16 cellular contexts compared by ENCODE assay signal in the genomic region with DNA sequence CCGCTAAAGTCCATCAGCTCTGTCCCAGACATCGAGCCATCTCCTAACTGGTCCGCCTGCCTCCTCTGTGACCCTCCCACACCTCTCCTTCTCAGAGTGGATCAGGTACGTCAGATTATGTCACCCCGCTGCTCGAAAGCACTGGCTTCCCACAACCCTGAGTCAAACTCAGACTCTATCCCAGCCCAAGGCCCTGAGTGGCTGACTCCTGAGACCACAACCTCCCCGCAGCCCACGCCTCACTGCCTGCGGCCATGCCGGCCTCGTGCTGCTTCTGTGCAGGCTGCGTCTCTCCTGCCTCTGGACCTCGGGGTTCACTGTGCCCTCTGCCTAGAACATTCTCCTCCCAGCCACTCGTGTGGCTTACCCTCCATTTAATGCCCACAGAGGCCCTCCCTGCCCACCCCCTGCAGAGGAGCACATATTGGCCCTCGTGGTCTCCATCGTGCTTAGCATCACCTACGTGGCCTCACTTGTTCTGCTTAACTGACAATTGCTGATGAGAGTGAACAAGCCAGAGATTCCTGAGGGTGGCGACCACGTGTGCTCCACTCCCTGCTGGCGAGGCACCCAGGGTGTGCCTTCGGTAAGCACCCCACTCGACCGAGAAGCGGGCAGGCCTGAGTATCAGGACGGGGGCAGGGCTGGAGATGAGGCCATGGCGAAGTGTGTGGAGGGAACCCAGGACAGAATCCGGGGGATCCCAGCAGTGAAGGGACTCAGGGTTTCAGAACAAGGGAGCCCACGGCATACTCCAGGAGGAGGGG. TPM values are rescaled to one million over a fixed set of nuclear protein-coding genes. Genes with fewer than 3 reads are reported as not detected.
DNase-seq lines count a peak whose midpoint lies in the region; ATAC-seq and TF ChIP-seq lines count a peak whose summit lies in the region.
"Had no signal": no experiment of that assay in that cellular context is flagged by ENCODE, and none has a peak within 500 bp of the region (broad histone marks: within the 10 kb centered on the region; RNA-seq: fewer than 3 reads in every experiment).

No MANE protein-coding gene starts in this region.

- peaks cover 41 to 100% (median 56%) of the 10 kb centered on the region in 3 donors for H3K36me3 ChIP-seq in esophagus squamous epithelium
- H3K36me3 ChIP-seq in spleen, result peaks cover 0 to 100% (median 81%) of the 10 kb centered on the region in 6 donors

- peaks cover 24% of the 10 kb centered on the region for H3K4me1 Mint-ChIP-seq in activated T-cell treated with anti-CD3 and anti-CD28 coated beads, Interleukin-2, amount 50 U/mL, for 24 hours (ENCODE audit: low read depth)
- H3K4me1 Mint-ChIP-seq in activated T-cell treated with anti-CD3 and anti-CD28 coated beads, Interleukin-2, amount 50 U/mL, for 72 hours (ENCODE audit: low read depth), result peaks cover 32% of the 10 kb centered on the region

- no peak for ATAC-seq in activated T-cell treated with anti-CD3 and anti-CD28 coated beads, Interleukin-2, amount 50 U/mL, for 72 hours (replicated peaks in 1 of 2)
- ATAC-seq in HG02642 (IDR thresholded peaks at IDR 0.05; ENCODE audit: poor library complexity, unreplicated experiment), result no peak
- ATAC-seq: T-helper 17 cell had no signal

- no peak for DNase-seq in activated T-cell treated with anti-CD3 and anti-CD28 coated beads, Interleukin-2, amount 50 U/mL, for 24 hours
- DNase-seq in activated T-cell treated with anti-CD3 and anti-CD28 coated beads, Interleukin-2, amount 50 U/mL, for 72 hours, result no peak
- DNase-seq in RWPE1 (ENCODE audit: low spot score) (no peak), esophagus squamous epithelium (lab: John Stamatoyannopoulos, UW) (no peak), spleen (peak; percentile 72), NAMALWA (ENCODE audit: low spot score) (no peak), NCI-H2107 (lab: John Stamatoyannopoulos, UW) (no peak)
- DNase-seq: activated CD4-positive, alpha-beta memory T cell treated with anti-CD3 and anti-CD28 coated beads for 36 hours; islet precursor cell; MM.1S; T-helper 17 cell; transverse colon had no signal

- H3K4me3 Mint-ChIP-seq in activated T-cell treated with anti-CD3 and anti-CD28 coated beads, Interleukin-2, amount 50 U/mL, for 24 hours, result no peak overlapping the region
- H3K4me3 Mint-ChIP-seq in activated T-cell treated with anti-CD3 and anti-CD28 coated beads, Interleukin-2, amount 50 U/mL, for 72 hours, result no peak overlapping the region
- H3K4me3 Mint-ChIP-seq: activated CD4-positive, alpha-beta memory T cell treated with anti-CD3 and anti-CD28 coated beads for 36 hours; activated naive CD8-positive, alpha-beta T cell had no signal

- H3K27me3 Mint-ChIP-seq in activated T-cell treated with anti-CD3 and anti-CD28 coated beads, Interleukin-2, amount 50 U/mL, for 24 hours, result no peaks in the 10 kb centered on the region
- H3K27me3 Mint-ChIP-seq in activated T-cell treated with anti-CD3 and anti-CD28 coated beads, Interleukin-2, amount 50 U/mL, for 72 hours (ENCODE audit: low read depth), result no peaks in the 10 kb centered on the region
- H3K27me3 Mint-ChIP-seq: activated CD4-positive, alpha-beta memory T cell treated with anti-CD3 and anti-CD28 coated beads for 36 hours; activated naive CD8-positive, alpha-beta T cell; T-helper 17 cell had no signal

- H3K36me3 Mint-ChIP-seq in activated T-cell treated with anti-CD3 and anti-CD28 coated beads, Interleukin-2, amount 50 U/mL, for 24 hours (ENCODE audit: low read depth), result peaks cover 85% of the 10 kb centered on the region
- H3K36me3 Mint-ChIP-seq in activated T-cell treated with anti-CD3 and anti-CD28 coated beads, Interleukin-2, amount 50 U/mL, for 72 hours (ENCODE audit: insufficient read depth in 2 of 2), result peaks cover 4 to 29% of the 10 kb centered on the region in 2 donors
- H3K36me3 Mint-ChIP-seq: activated naive CD8-positive, alpha-beta T cell had no signal

- H3K4me1 ChIP-seq in esophagus squamous epithelium (peaks cover 29 to 78% (median 36%) of the 10 kb centered on the region in 3 donors), spleen (peaks cover 29 to 100% (median 92%) of the 10 kb centered on the region in 6 donors)
- H3K4me1 ChIP-seq: transverse colon had no signal

- TF ChIP-seq POLR2A in esophagus squamous epithelium (IDR thresholded peaks at IDR 0.05) (no peak), spleen (IDR thresholded peaks at IDR 0.05) (no peak)

- POLR2A ChIA-PET in RWPE1 (lab: Yijun Ruan, JAX; ENCODE audit: low non-redundant PET), result interaction anchor here (0.6 kb wide), 1 partner anchor 56 kb away, joined by 3 read pairs; no protein-coding TSS in a partner anchor

- H3K27ac Mint-ChIP-seq in activated T-cell treated with anti-CD3 and anti-CD28 coated beads, Interleukin-2, amount 50 U/mL, for 24 hours, result peak overlapping the region; percentile 51
- no peak overlapping the region for H3K27ac Mint-ChIP-seq in activated T-cell treated with anti-CD3 and anti-CD28 coated beads, Interleukin-2, amount 50 U/mL, for 72 hours
- H3K27ac Mint-ChIP-seq: activated CD4-positive, alpha-beta memory T cell treated with anti-CD3 and anti-CD28 coated beads for 36 hours; activated naive CD8-positive, alpha-beta T cell; T-helper 17 cell had no signal

- no peak for TF ChIP-seq CTCF in RWPE1 (conservative IDR thresholded peaks at IDR 0.05; ENCODE audit: low read depth)
- TF ChIP-seq CTCF in esophagus squamous epithelium (IDR thresholded peaks at IDR 0.05), result no peak
- no peak for TF ChIP-seq CTCF in spleen (IDR thresholded peaks at IDR 0.05 in 8 of 11, conservative IDR thresholded peaks at IDR 0.05 in 3 of 11)

- no peaks in the 10 kb centered on the region for H3K9me3 ChIP-seq in esophagus squamous epithelium
- no peaks in the 10 kb centered on the region for H3K9me3 ChIP-seq in spleen
- H3K9me3 ChIP-seq: gastroesophageal sphincter, transverse colon had no signal

- H3K9me3 Mint-ChIP-seq in activated T-cell treated with anti-CD3 and anti-CD28 coated beads, Interleukin-2, amount 50 U/mL, for 24 hours, result no peaks in the 10 kb centered on the region
- no peaks in the 10 kb centered on the region for H3K9me3 Mint-ChIP-seq in activated T-cell treated with anti-CD3 and anti-CD28 coated beads, Interleukin-2, amount 50 U/mL, for 72 hours
- H3K9me3 Mint-ChIP-seq: activated CD4-positive, alpha-beta memory T cell treated with anti-CD3 and anti-CD28 coated beads for 36 hours had no signal

- CTCF ChIA-PET in RWPE1 (lab: Yijun Ruan, JAX), result interaction anchor here (0.5 to 0.7 kb wide), 2 partner anchors 10 to 326 kb away, joined by 4 to 5 read pairs; no protein-coding TSS in a partner anchor

- 80 to 88% methylated on average over 15 to 24 of the region's 28 CpGs for WGBS in esophagus squamous epithelium, 2 donors
- WGBS in spleen, 5 donors, result 86 to 92% (median 89%) methylated on average over 28 of the region's 28 CpGs

- H3K4me3 ChIP-seq in esophagus squamous epithelium (no peak overlapping the region), spleen (peak overlapping the region in 1 of 8 donors; percentile 50)
- H3K4me3 ChIP-seq: gastroesophageal sphincter, skin epidermis, transverse colon had no signal

- H3K27me3 ChIP-seq in esophagus squamous epithelium (no peaks in the 10 kb centered on the region), spleen (replicated peaks in 1 of 7) (no peaks in the 10 kb centered on the region)
- H3K27me3 ChIP-seq: gastroesophageal sphincter, transverse colon had no signal

- intact Hi-C loops in esophagus squamous epithelium (cut with DNase I) (no loop called here), spleen (cut with DNase I; ENCODE audit: low total_unique reads) (no loop called here)

- H3K27ac ChIP-seq in RWPE1 (peak overlapping the region; percentile 45), esophagus squamous epithelium (peak overlapping the region; percentile 50 to 69 (median 62)), spleen (peak overlapping the region in 7 of 8 donors; percentile 73 to 93 (median 86))
- H3K27ac ChIP-seq: transverse colon had no signal

RNA-seq across cellular contexts. Expression of gene FKRP, which starts 13.5 kb away (rescaled TPM):
- total RNA-seq in activated T-cell treated with anti-CD3 and anti-CD28 coated beads, Interleukin-2, amount 50 U/mL, for 72 hours, result 10 to 100 TPM; 15.1 to 18.0 TPM
- 10 to 100 TPM in 1 of 4 donors, 1 to 10 TPM in 3; 5.6 to 12.6 (median 9.3) TPM for total RNA-seq in esophagus squamous epithelium
- 10 to 100 TPM; 15.4 to 24.8 (median 19.3) TPM for total RNA-seq in spleen
- polyA plus RNA-seq in spleen, result 10 to 100 TPM in 1 of 3 donors, 1 to 10 TPM in 2; 5.3 to 13.0 (median 9.8) TPM

RNA-seq across cellular contexts. Expression of gene STRN4, which starts 13.9 kb away (rescaled TPM):
- 10 to 100 TPM; 79.0 to 85.2 TPM for total RNA-seq in activated T-cell treated with anti-CD3 and anti-CD28 coated beads, Interleukin-2, amount 50 U/mL, for 72 hours
- total RNA-seq in esophagus squamous epithelium (10 to 100 TPM; 60.1 to 86.4 (median 69.7) TPM), spleen (100 to 1,000 TPM in 5 of 7 donors, 10 to 100 TPM in 2; 90.1 to 143 (median 107) TPM)
- polyA plus RNA-seq in spleen, result 10 to 100 TPM; 28.2 to 70.7 (median 30.0) TPM

RNA-seq across cellular contexts. Expression of gene PRKD2, which starts 15.4 kb away (rescaled TPM):
- total RNA-seq in activated T-cell treated with anti-CD3 and anti-CD28 coated beads, Interleukin-2, amount 50 U/mL, for 72 hours, result 10 to 100 TPM; 82.0 to 92.9 TPM
- total RNA-seq in esophagus squamous epithelium (10 to 100 TPM; 28.8 to 54.2 (median 31.8) TPM), spleen (100 to 1,000 TPM in 4 of 7 donors, 10 to 100 TPM in 3; 76.3 to 127 (median 115) TPM)
- 100 to 1,000 TPM in 2 of 3 donors, 10 to 100 TPM in 1; 63.4 to 132 (median 105) TPM for polyA plus RNA-seq in spleen

RNA-seq across cellular contexts. Expression of gene SLC1A5, which starts 56.0 kb away (rescaled TPM):
- total RNA-seq in activated T-cell treated with anti-CD3 and anti-CD28 coated beads, Interleukin-2, amount 50 U/mL, for 72 hours, result 100 to 1,000 TPM; 364 to 374 TPM
- total RNA-seq in esophagus squamous epithelium, result 100 to 1,000 TPM in 3 of 4 donors, 10 to 100 TPM in 1; 97.3 to 156 (median 114) TPM
- total RNA-seq in spleen, result 10 to 100 TPM; 45.1 to 62.8 (median 49.8) TPM
- 10 to 100 TPM; 13.2 to 29.5 (median 23.0) TPM for polyA plus RNA-seq in spleen
